ENCODE assay signal across 21 cellular contexts in the genomic region with DNA sequence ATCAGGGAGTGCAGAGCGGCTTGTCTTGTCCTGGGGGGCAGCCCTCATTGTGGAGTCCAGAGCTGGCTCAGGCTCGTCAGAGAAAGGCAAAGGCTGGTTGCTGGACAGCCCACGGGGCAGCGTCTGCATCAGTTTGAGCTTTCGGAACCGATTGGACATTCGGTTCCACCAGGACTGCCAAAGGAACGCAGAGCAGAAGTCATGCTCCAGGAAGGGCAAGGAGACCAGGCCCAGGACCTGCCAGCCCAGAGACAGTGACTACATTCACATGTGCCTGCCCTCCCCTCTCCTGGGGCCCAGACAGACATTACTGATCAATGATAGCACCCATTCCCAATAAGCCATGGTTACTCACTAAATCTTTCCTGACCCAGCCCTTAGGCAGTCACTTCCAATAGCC.
"Had no signal": no experiment of that assay in that cellular context is flagged by ENCODE, and none has a peak within 500 bp of the region (broad histone marks: within the 10 kb centered on the region; RNA-seq: fewer than 3 reads in every experiment).

No MANE protein-coding gene starts in this region.

- H3K27me3 ChIP-seq: adrenal gland, heart right ventricle, testis, vagina had no signal

- FAIRE-seq: kidney had no signal

- H3K4me3 ChIP-seq: adrenal gland, heart right ventricle, lung, testis, vagina had no signal

- H3K4me1 ChIP-seq: adrenal gland, heart right ventricle, testis, vagina had no signal

- H3K9me3 ChIP-seq: adrenal gland, heart right ventricle, testis, vagina had no signal

- H3K27ac ChIP-seq: adrenal gland, epithelial cell of prostate, heart right ventricle, testis, vagina had no signal

- DNase-seq: activated CD4-positive, alpha-beta memory T cell treated with anti-CD3 and anti-CD28 coated beads for 36 hours; activated CD4-positive, alpha-beta T cell treated with anti-CD3 and anti-CD28 coated beads for 48 hours; adrenal gland; cerebellar nuclear complex; cortex of kidney; endodermal cell; heart right ventricle; kidney; midbrain; natural killer cell; stimulated activated CD4-positive, alpha-beta T cell treated with anti-CD3 and anti-CD28 coated beads, Interleukin-2, amount 100 ng/mL, for 48 hours; stimulated activated CD8-positive, alpha-beta memory T cell treated with anti-CD3 and anti-CD28 coated beads, Interleukin-4, amount 100 ng/mL, for 48 hours; stimulated activated naive CD4-positive, alpha-beta T cell; T1000; testis; trophoblast cell had no signal

- ATAC-seq: activated naive CD4-positive, alpha-beta T cell treated with anti-CD3 and anti-CD28 coated beads, Interleukin-2, amount 50 U/mL, for 72 hours; heart right ventricle; left lobe of liver; natural killer cell had no signal
